23 cellular contexts compared by ENCODE assay signal in the genomic region with DNA sequence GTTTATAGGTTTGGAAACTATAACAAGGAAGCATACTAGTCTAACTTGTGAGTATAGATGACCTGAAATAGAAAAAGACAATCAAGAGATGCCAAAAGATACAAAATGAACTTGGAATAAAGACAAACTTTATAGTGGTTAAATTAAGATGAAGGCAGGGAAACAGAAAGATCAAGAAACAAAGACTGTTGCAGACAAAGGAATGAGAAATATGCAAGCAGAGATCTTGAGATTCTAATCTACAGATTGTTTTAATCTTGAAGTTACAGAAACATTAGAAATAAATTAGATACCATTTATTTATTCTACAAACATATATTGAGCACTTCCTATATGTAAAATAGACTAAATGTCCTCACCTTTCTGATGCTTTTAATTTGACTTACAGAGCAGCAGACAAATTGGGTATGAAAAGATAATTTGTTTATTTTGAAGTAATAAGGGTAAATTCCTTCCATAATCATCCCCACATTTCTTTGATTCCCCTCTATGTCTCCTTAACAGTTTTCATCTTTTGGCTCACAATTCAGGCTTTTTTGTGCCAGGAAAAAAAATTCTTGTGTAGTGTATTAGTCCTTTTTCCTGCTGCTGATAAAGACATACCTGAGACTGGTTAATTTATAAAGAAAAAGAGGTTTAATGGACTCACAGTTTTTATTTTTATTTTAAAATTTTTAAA.
DNase-seq lines count a peak whose midpoint lies in the region; ATAC-seq and TF ChIP-seq lines count a peak whose summit lies in the region.
"Had no signal": no experiment of that assay in that cellular context is flagged by ENCODE, and none has a peak within 500 bp of the region (broad histone marks: within the 10 kb centered on the region; RNA-seq: fewer than 3 reads in every experiment).

No MANE protein-coding gene starts in this region.

- H3K9ac ChIP-seq in GM23248 (peak overlapping the region; percentile 19; the same call in 1 of the 2 replicates), neuronal stem cell (ENCODE audit: low read depth, low read length, poor library complexity) (no peak overlapping the region), H9 (ENCODE audit: extremely low read depth, insufficient read length, low read length) (no peak overlapping the region)

- peaks cover 13% of the 10 kb centered on the region for H3K4me1 ChIP-seq in GM23248 (ENCODE audit: insufficient read depth)
- H3K4me1 ChIP-seq in neuronal stem cell (ENCODE audit: control insufficient read depth in 2 of 2, insufficient read depth in 1 of 2, low read depth in 1 of 2, low read length in 2 of 2), result peaks cover 4 to 6% of the 10 kb centered on the region in 2 donors
- H3K4me1 ChIP-seq in H9 (ENCODE audit: insufficient read depth, low read length), result no peaks in the 10 kb centered on the region
- H3K4me1 ChIP-seq: SJSA1 had no signal

- no peak overlapping the region for H2BK12ac ChIP-seq in neuronal stem cell (ENCODE audit: low read length)
- H2BK12ac ChIP-seq in H9 (ENCODE audit: insufficient read length, low read depth, low read length), result no peak overlapping the region

- H3K27ac Mint-ChIP-seq in H9, result no peak overlapping the region
- H3K27ac Mint-ChIP-seq: CD4-positive, alpha-beta memory T cell had no signal

- H4K91ac ChIP-seq in neuronal stem cell (ENCODE audit: low read depth, low read length, poor library complexity), result no peak overlapping the region
- H4K91ac ChIP-seq in H9 (ENCODE audit: insufficient read length, low read depth, low read length), result no peak overlapping the region

- no peak for TF ChIP-seq CTCF in choroid plexus epithelial cell (conservative IDR thresholded peaks at IDR 0.05; ENCODE audit: low read depth, low read length)
- no peak for TF ChIP-seq CTCF in fibroblast of the aortic adventitia (IDR thresholded peaks at IDR 0.05; ENCODE audit: insufficient read depth, low read length)
- TF ChIP-seq CTCF in H9 (conservative IDR thresholded peaks at IDR 0.05), result no peak

- H3K36me3 Mint-ChIP-seq in H9 (ENCODE audit: insufficient read depth in 1 of 3, low read depth in 3 of 3), result no peaks in the 10 kb centered on the region
- H3K36me3 Mint-ChIP-seq: CD4-positive, alpha-beta memory T cell had no signal

- H3K18ac ChIP-seq in neuronal stem cell (ENCODE audit: low read length) (no peak overlapping the region), H9 (ENCODE audit: insufficient read length, low read depth, low read length) (no peak overlapping the region)

- H3K4me3 Mint-ChIP-seq in H9, result no peak overlapping the region
- H3K4me3 Mint-ChIP-seq: CD4-positive, alpha-beta memory T cell had no signal

- H2BK15ac ChIP-seq in neuronal stem cell (ENCODE audit: low read length) (no peak overlapping the region), H9 (ENCODE audit: low read depth, low read length) (no peak overlapping the region)

- no peaks in the 10 kb centered on the region for H3K27me3 Mint-ChIP-seq in H9 (ENCODE audit: low read depth)
- H3K27me3 Mint-ChIP-seq: CD4-positive, alpha-beta memory T cell had no signal

- no peaks in the 10 kb centered on the region for H3K23me2 ChIP-seq in H9 (ENCODE audit: insufficient read length, low read depth, low read length, poor library complexity, severe bottlenecking)

- ATAC-seq in HG02870 (IDR thresholded peaks at IDR 0.05; ENCODE audit: unreplicated experiment), result no peak
- ATAC-seq in GM21423 (IDR thresholded peaks at IDR 0.05; ENCODE audit: unreplicated experiment), result no peak
- ATAC-seq: GM12878, Right ventricle myocardium inferior had no signal

- H2BK5ac ChIP-seq in neuronal stem cell (ENCODE audit: low read length) (no peak overlapping the region), H9 (ENCODE audit: insufficient read length, low read length) (no peak overlapping the region)

- peaks cover 17% of the 10 kb centered on the region; the same call in 1 of the 2 replicates for H3F3A ChIP-seq in GM23248 (ENCODE audit: insufficient read depth)

- H3K9me3 ChIP-seq in GM23248 (ENCODE audit: low read depth), result no peaks in the 10 kb centered on the region
- H3K9me3 ChIP-seq in neuronal stem cell (replicated peaks in 1 of 2; ENCODE audit: control insufficient read depth in 2 of 2, insufficient read depth in 1 of 2, low read depth in 1 of 2, low read length in 2 of 2), result no peaks in the 10 kb centered on the region
- no peaks in the 10 kb centered on the region for H3K9me3 ChIP-seq in H9 (ENCODE audit: control insufficient read depth, low read depth, low read length)
- H3K9me3 ChIP-seq: SJSA1 had no signal

- H3K4me1 Mint-ChIP-seq in H9, result peaks cover 12% of the 10 kb centered on the region in 2 experiments
- H3K4me1 Mint-ChIP-seq: CD4-positive, alpha-beta memory T cell had no signal

- peak overlapping the region; percentile 6 for H3K4me2 ChIP-seq in GM23248 (ENCODE audit: unreplicated experiment)
- H3K4me2 ChIP-seq in neuronal stem cell (ENCODE audit: insufficient read depth, low read length, poor library complexity, severe bottlenecking), result no peak overlapping the region
- no peak overlapping the region for H3K4me2 ChIP-seq in H9 (ENCODE audit: insufficient read depth, insufficient read length, low read length)
- H3K4me2 ChIP-seq: PC-9 had no signal

- H3K4ac ChIP-seq in neuronal stem cell (ENCODE audit: low read length) (no peak overlapping the region), H9 (ENCODE audit: low read depth, low read length) (no peak overlapping the region)

- no peaks in the 10 kb centered on the region for H3K27me3 ChIP-seq in GM23248 (replicated peaks; ENCODE audit: insufficient read depth)
- no peaks in the 10 kb centered on the region for H3K27me3 ChIP-seq in neuronal stem cell (ENCODE audit: control insufficient read depth in 3 of 3, insufficient read depth in 3 of 3, low read depth in 1 of 3, low read length in 3 of 3)
- no peaks in the 10 kb centered on the region for H3K27me3 ChIP-seq in H9 (ENCODE audit: insufficient read depth, low read length)
- H3K27me3 ChIP-seq: MG63, SJSA1 had no signal

- H3K9me3 Mint-ChIP-seq in H9, result peaks cover 0 to 5% of the 10 kb centered on the region in 2 experiments; a peak in 2 of 5 replicates

- H4K8ac ChIP-seq in neuronal stem cell (ENCODE audit: low read depth, low read length) (no peak overlapping the region), H9 (replicated peaks; ENCODE audit: insufficient read length, low read depth, low read length) (no peak overlapping the region)

- no peak overlapping the region for H3T11ph ChIP-seq in H9 (ENCODE audit: low read length)

- H4K5ac ChIP-seq in H9 (ENCODE audit: insufficient read length, low read depth, low read length), result no peak overlapping the region

- H4K20me1 ChIP-seq in GM23248 (ENCODE audit: insufficient read depth), result no peaks in the 10 kb centered on the region
- H4K20me1 ChIP-seq in H9 (ENCODE audit: control insufficient read depth, insufficient read depth, insufficient read length), result no peaks in the 10 kb centered on the region

- H3K14ac ChIP-seq in neuronal stem cell (ENCODE audit: low read length) (no peak overlapping the region), H9 (ENCODE audit: insufficient read depth, low read length) (no peak overlapping the region)

- no peak overlapping the region for H2BK120ac ChIP-seq in neuronal stem cell (ENCODE audit: low read depth, low read length)
- H2BK120ac ChIP-seq in H9 (ENCODE audit: low read depth, low read length, poor library complexity, severe bottlenecking), result no peak overlapping the region

- no peak overlapping the region for H3K23ac ChIP-seq in neuronal stem cell (ENCODE audit: low read depth, low read length, poor library complexity)
- H3K23ac ChIP-seq in H9 (ENCODE audit: insufficient read length, low read depth, low read length), result no peak overlapping the region

- H3K36me3 ChIP-seq in GM23248 (ENCODE audit: low read depth) (no peaks in the 10 kb centered on the region), neuronal stem cell (replicated peaks in 1 of 2; ENCODE audit: control insufficient read depth in 2 of 2, insufficient read depth in 2 of 2, low read length in 2 of 2) (no peaks in the 10 kb centered on the region)
- H3K36me3 ChIP-seq: MG63, SJSA1 had no signal

- H3K79me1 ChIP-seq in neuronal stem cell (ENCODE audit: low read depth, low read length), result no peaks in the 10 kb centered on the region
- no peaks in the 10 kb centered on the region for H3K79me1 ChIP-seq in H9 (ENCODE audit: insufficient read depth, low read depth, low read length, poor library complexity, severe bottlenecking)

- peaks cover 5% of the 10 kb centered on the region; the same call in 1 of the 2 replicates for H3K9me2 ChIP-seq in GM23248 (ENCODE audit: insufficient read depth)

- H3K27ac ChIP-seq in GM23248, result peak overlapping the region; percentile 0; the same call in 1 of the 2 replicates
- no peak overlapping the region for H3K27ac ChIP-seq in neuronal stem cell (replicated peaks; ENCODE audit: low read length)
- no peak overlapping the region for H3K27ac ChIP-seq in H9 (ENCODE audit: insufficient read length, low read depth, low read length)
- H3K27ac ChIP-seq: PC-9, SJSA1 had no signal

- H3K79me2 ChIP-seq in GM23248 (ENCODE audit: insufficient read depth) (no peaks in the 10 kb centered on the region), H9 (ENCODE audit: insufficient read depth, low read length) (no peaks in the 10 kb centered on the region)

- H2AFZ ChIP-seq in GM23248 (peak overlapping the region; percentile 35; the same call in 1 of the 2 replicates), neuronal stem cell (ENCODE audit: low read length) (peak overlapping the region; percentile 15), H9 (ENCODE audit: low read length) (no peak overlapping the region)
- H2AFZ ChIP-seq: PC-9 had no signal

- in situ Hi-C loops in GM23248 (cut with MboI), result no loop called here

- H2AK5ac ChIP-seq in neuronal stem cell (ENCODE audit: low read depth, low read length) (no peak overlapping the region), H9 (ENCODE audit: insufficient read length, low read length) (no peak overlapping the region)

- DNase-seq in GM23248, result no peak
- peak; percentile 16 for DNase-seq in choroid plexus epithelial cell (ENCODE audit: low read depth)
- DNase-seq in fibroblast of the aortic adventitia (ENCODE audit: low read depth), result peak; percentile 37
- DNase-seq in neuronal stem cell (ENCODE audit: low spot score), result no peak
- no peak for DNase-seq in H9
- no peak for DNase-seq in activated CD8-positive, alpha-beta memory T cell treated with anti-CD3 and anti-CD28 coated beads, Interleukin-2, amount 50 U/mL, for 4 hours
- DNase-seq: C1 segment of cervical spinal cord; CD4-positive, alpha-beta memory T cell; COR-L47; EL; GDM1; IMR-90; KG1; MG63; NCI-H2029; NCI-H446 treated with DMSO at 0.1 percent for 48 hours; NCI-H526; PC-9 had no signal

- no peak overlapping the region for H2BK20ac ChIP-seq in H9 (ENCODE audit: low read depth, low read length, poor library complexity, severe bottlenecking)

- H3K56ac ChIP-seq in H9 (ENCODE audit: insufficient read length, low read depth, low read length), result no peak overlapping the region

- H3K4me3 ChIP-seq in GM23248 (no peak overlapping the region), choroid plexus epithelial cell (ENCODE audit: low read depth, low read length) (no peak overlapping the region), fibroblast of the aortic adventitia (ENCODE audit: low read depth, low read length) (no peak overlapping the region), neuronal stem cell (ENCODE audit: low read length in 2 of 2) (no peak overlapping the region)
- H3K4me3 ChIP-seq: GM12878, MG63, PC-9, SJSA1 had no signal

Comparison
In these comparisons a context has a peak if more than half of its experiments do, and no peak if none do; other contexts are left out.
1. DNase-seq: peak in choroid plexus epithelial cell (single experiment) and fibroblast of the aortic adventitia (single experiment); none in GM23248 (single experiment), neuronal stem cell (single experiment), H9 (single experiment) and activated CD8-positive, alpha-beta memory T cell treated with anti-CD3 and anti-CD28 coated beads, Interleukin-2, amount 50 U/mL, for 4 hours (single experiment).